Comparison of ENCODE assay signal across 14 cellular contexts in the genomic region with DNA sequence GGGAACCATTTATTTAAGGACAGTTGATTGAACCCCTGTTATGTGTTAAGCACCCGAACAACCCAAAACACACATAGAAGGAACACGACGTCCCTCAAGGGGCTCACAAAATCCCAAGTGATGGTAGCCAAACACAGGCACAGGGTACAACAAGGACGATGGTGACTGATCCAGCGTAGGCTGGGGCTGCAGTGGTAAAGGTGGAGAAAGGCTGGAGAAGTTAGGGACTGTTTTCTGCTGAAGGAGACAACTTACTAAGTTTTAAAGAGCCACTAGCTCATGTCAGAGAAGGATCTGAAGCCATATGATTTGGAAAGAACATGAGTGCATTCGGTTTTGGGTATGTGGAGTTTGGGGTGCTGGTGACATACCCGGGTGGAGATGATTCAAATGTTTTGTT.
DNase-seq lines count a peak whose midpoint lies in the region; ATAC-seq and TF ChIP-seq lines count a peak whose summit lies in the region.
"Had no signal": no experiment of that assay in that cellular context is flagged by ENCODE, and none has a peak within 500 bp of the region (broad histone marks: within the 10 kb centered on the region; RNA-seq: fewer than 3 reads in every experiment).

No MANE protein-coding gene starts in this region.

- no peak overlapping the region for H3K4me2 ChIP-seq in mammary epithelial cell (ENCODE audit: insufficient read depth, low read depth, low read length)

- BruUV-seq in mammary epithelial cell (replicated peaks; lab: Mats Ljungman, UMichigan) = no TSS peak

- no peaks in the 10 kb centered on the region for H3K36me3 ChIP-seq in breast epithelium
- H3K36me3 ChIP-seq in mammary epithelial cell (ENCODE audit: insufficient read depth, low read length) = no peaks in the 10 kb centered on the region
- no peaks in the 10 kb centered on the region for H3K36me3 ChIP-seq in WERI-Rb-1
- no peaks in the 10 kb centered on the region for H3K36me3 ChIP-seq in esophagus muscularis mucosa
- H3K36me3 ChIP-seq: Peyer's patch had no signal

- no peak overlapping the region for H3K4me3 ChIP-seq in breast epithelium
- H3K4me3 ChIP-seq in mammary epithelial cell (replicated peaks in 1 of 3; ENCODE audit: insufficient read depth in 1 of 3, low read depth in 2 of 3, low read length in 3 of 3) = no peak overlapping the region
- H3K4me3 ChIP-seq in WERI-Rb-1 (ENCODE audit: low read depth, low read length) = no peak overlapping the region
- no peak overlapping the region for H3K4me3 ChIP-seq in esophagus muscularis mucosa
- H3K4me3 ChIP-seq: Peyer's patch had no signal

- H3K27me3 ChIP-seq in breast epithelium = no peaks in the 10 kb centered on the region
- H3K27me3 ChIP-seq in mammary epithelial cell (ENCODE audit: insufficient read depth, low read length) = peaks cover 1% of the 10 kb centered on the region
- no peaks in the 10 kb centered on the region for H3K27me3 ChIP-seq in WERI-Rb-1 (ENCODE audit: insufficient read depth, low read depth, severe bottlenecking)
- no peaks in the 10 kb centered on the region for H3K27me3 ChIP-seq in esophagus muscularis mucosa
- H3K27me3 ChIP-seq: Peyer's patch had no signal

- intact Hi-C loops in breast epithelium (cut with DNase I; ENCODE audit: low total_unique reads) (no loop called here), mammary epithelial cell (cut with micrococcal nuclease) (no loop called here), esophagus muscularis mucosa (cut with DNase I) (no loop called here)

- dilution Hi-C loops in mammary epithelial cell (cut with HindIII; ENCODE audit: low sequenced_read_pairs) = no loop called here

- no peak overlapping the region for H3K9ac ChIP-seq in mammary epithelial cell (ENCODE audit: insufficient read depth, low read length)

- in situ Hi-C loops in mammary epithelial cell (cut with MboI; ENCODE audit: low sequenced_read_pairs in 2 of 2) = no loop called here

- H4K20me1 ChIP-seq in mammary epithelial cell (ENCODE audit: insufficient read depth, low read length) = no peaks in the 10 kb centered on the region

- ATAC-seq in HG02885 (IDR thresholded peaks at IDR 0.05; ENCODE audit: poor library complexity, unreplicated experiment) = no peak

- TF ChIP-seq POLR2A in breast epithelium (IDR thresholded peaks at IDR 0.05) = no peak
- no peak for TF ChIP-seq POLR2A in esophagus muscularis mucosa (IDR thresholded peaks at IDR 0.05; ENCODE audit: low read depth)

- H3K4me1 ChIP-seq in breast epithelium (peaks cover 4 to 6% of the 10 kb centered on the region in 2 donors), mammary epithelial cell (ENCODE audit: insufficient read depth, low read length) (no peaks in the 10 kb centered on the region), esophagus muscularis mucosa (peaks cover 18 to 37% (median 28%) of the 10 kb centered on the region in 4 donors)
- H3K4me1 ChIP-seq: Peyer's patch had no signal

- WGBS in mammary epithelial cell (ENCODE audit: low coverage, missing lambda C conversion rate) = 80% methylated on average over 7 of the region's 7 CpGs
- WGBS in esophagus muscularis mucosa = 88% methylated on average over 7 of the region's 7 CpGs

- POLR2A ChIA-PET in GM10248 (lab: Yijun Ruan, JAX) = no interaction called here

- H3K27ac ChIP-seq in breast epithelium = peak overlapping the region; percentile 30 to 88
- no peak overlapping the region for H3K27ac ChIP-seq in mammary epithelial cell (ENCODE audit: insufficient read depth, low read depth, low read length)
- peak overlapping the region; percentile 82 for H3K27ac ChIP-seq in WERI-Rb-1
- peak overlapping the region in 3 of 4 donors; percentile 62 to 79 (median 77) for H3K27ac ChIP-seq in esophagus muscularis mucosa (replicated peaks in 1 of 4)
- H3K27ac ChIP-seq: Peyer's patch had no signal

- H3K79me2 ChIP-seq in mammary epithelial cell (ENCODE audit: insufficient read depth, low read length) = no peaks in the 10 kb centered on the region

- H2AFZ ChIP-seq in mammary epithelial cell (ENCODE audit: low read depth, low read length) = no peak overlapping the region

- TF ChIP-seq EP300 in esophagus muscularis mucosa (IDR thresholded peaks at IDR 0.05) = no peak

- TF ChIP-seq CTCF in breast epithelium (IDR thresholded peaks at IDR 0.05) = no peak
- no peak for TF ChIP-seq CTCF in mammary epithelial cell (conservative IDR thresholded peaks at IDR 0.05 in 1 of 2, IDR thresholded peaks at IDR 0.05 in 1 of 2; ENCODE audit: extremely low read depth in 1 of 2, insufficient read depth in 1 of 2, low read depth in 1 of 2, low read length in 2 of 2)
- TF ChIP-seq CTCF in WERI-Rb-1 (IDR thresholded peaks at IDR 0.05; ENCODE audit: low read depth, low read length) = no peak
- no peak for TF ChIP-seq CTCF in esophagus muscularis mucosa (IDR thresholded peaks at IDR 0.05)
- TF ChIP-seq CTCF in GM10248 (IDR thresholded peaks at IDR 0.05; ENCODE audit: control extremely low read depth, extremely low read depth, low read depth, missing control alignments) = no peak

- DNase-seq in breast epithelium (ENCODE audit: low spot score in 2 of 2) (peak in 1 of 2 donors; percentile 13), mammary epithelial cell (no peak), WERI-Rb-1 (no peak), esophagus muscularis mucosa (ENCODE audit: extremely low spot score) (peak; percentile 57), germinal center (ENCODE audit: low spot score) (no peak), GM10248 (ENCODE audit: extremely low spot score) (no peak)
- peak; percentile 9 for DNase-seq in stimulated activated CD8-positive, alpha-beta memory T cell treated with anti-CD3 and anti-CD28 coated beads, Interleukin-4, amount 100 ng/mL, for 48 hours
- DNase-seq: Calu3; CD4-positive, CD25-positive, alpha-beta regulatory T cell; DMS79; HCEC 1CT; NCI-H1417 treated with DMSO at 0.1 percent for 48 hours had no signal

- CTCF ChIA-PET in mammary epithelial cell (lab: Charles Lee; ENCODE audit: low non-redundant PET) = no interaction called here
- CTCF ChIA-PET in GM10248 (lab: Yijun Ruan, JAX) = no interaction called here

- no peaks in the 10 kb centered on the region for H3K9me3 ChIP-seq in breast epithelium
- H3K9me3 ChIP-seq in mammary epithelial cell (replicated peaks; ENCODE audit: insufficient read depth, low read length) = peaks cover 6% of the 10 kb centered on the region
- H3K9me3 ChIP-seq in WERI-Rb-1 (ENCODE audit: severe bottlenecking) = peaks cover 18% of the 10 kb centered on the region
- peaks cover 0 to 15% (median 8%) of the 10 kb centered on the region in 4 donors for H3K9me3 ChIP-seq in esophagus muscularis mucosa
- H3K9me3 ChIP-seq: Peyer's patch had no signal

Comparison
In these comparisons a context has a peak if more than half of its experiments do, and no peak if none do; other contexts are left out.
1. DNase-seq: peak in esophagus muscularis mucosa (single experiment) and stimulated activated CD8-positive, alpha-beta memory T cell treated with anti-CD3 and anti-CD28 coated beads, Interleukin-4, amount 100 ng/mL, for 48 hours (single experiment); none in mammary epithelial cell (single experiment), WERI-Rb-1 (single experiment), germinal center (single experiment) and GM10248 (single experiment).